Comparison of ENCODE assay signal across 8 cellular contexts in the genomic region with DNA sequence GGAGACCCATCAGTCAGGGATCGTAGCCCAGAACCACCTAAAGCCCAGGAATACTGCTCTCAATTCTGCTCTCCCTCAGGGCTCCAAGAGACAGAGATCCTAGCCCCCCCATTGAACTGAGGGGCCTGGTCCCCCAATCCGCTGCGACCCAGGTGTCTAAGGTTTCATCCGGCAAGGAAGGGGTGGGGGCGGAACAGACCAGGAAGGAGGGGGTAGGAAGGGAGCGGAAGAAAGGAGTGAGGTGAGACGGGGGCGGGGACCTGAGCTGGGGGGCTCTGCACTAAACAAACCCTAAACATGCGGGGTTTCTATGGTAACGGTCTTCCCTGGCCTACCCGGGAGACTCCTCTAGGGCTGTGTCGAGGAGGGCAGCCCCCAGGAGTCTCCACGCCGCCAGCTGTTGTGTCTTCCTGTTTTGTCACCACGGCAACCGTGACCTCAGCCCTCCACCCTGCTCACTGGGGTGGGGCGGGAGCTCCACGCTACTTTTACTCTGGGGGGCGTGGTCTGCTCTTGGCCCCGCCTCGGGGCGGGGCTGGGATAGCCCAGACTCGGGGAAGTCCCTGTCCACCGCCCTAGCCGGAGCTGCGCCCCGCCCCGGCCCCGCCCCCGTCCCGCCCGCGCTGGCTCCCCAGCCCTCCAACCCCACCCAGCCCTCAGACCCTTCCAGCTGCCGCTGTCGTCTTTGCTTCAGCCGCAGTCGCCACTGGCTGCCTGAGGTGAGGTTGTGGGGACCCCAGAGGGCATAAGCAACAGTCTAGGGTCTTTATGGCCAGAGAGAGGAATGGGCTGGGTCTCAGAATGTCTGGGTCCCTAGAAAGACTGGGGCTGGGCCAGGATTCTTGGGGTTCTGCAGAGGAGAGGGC. TPM values are rescaled to one million over a fixed set of nuclear protein-coding genes. Genes with fewer than 3 reads are reported as not detected.
DNase-seq lines count a peak whose midpoint lies in the region; ATAC-seq and TF ChIP-seq lines count a peak whose summit lies in the region.

Gene MYADM (plus strand): TSS at position 659 of the 866 bp plus-strand sequence. CDS start 5,647 bp downstream, outside the sequence.

- TF ChIP-seq POLR2A in gastroesophageal sphincter (IDR thresholded peaks at IDR 0.05) = peak; percentile 87 to 89

- peak; percentile 61 for ATAC-seq in GM21360 (IDR thresholded peaks at IDR 0.05; ENCODE audit: unreplicated experiment)
- ATAC-seq in SK-N-SH treated with all-trans-retinoic acid at 6 μM for 48 hours = peak; percentile 62
- peak; percentile 85 for ATAC-seq in gastroesophageal sphincter

- H2AFZ ChIP-seq in neuron (ENCODE audit: low read depth, low read length) = peak within 1 kb of the TSS; percentile 77

- H3K9me3 ChIP-seq in gastroesophageal sphincter = no peaks in the 10 kb centered on the region
- no peaks in the 10 kb centered on the region for H3K9me3 ChIP-seq in neuron (ENCODE audit: low read length)
- no peaks in the 10 kb centered on the region for H3K9me3 ChIP-seq in stomach smooth muscle (ENCODE audit: control insufficient read depth in 2 of 2, low read length in 2 of 2)

- TF ChIP-seq CTCF in gastroesophageal sphincter (IDR thresholded peaks at IDR 0.05) = no peak

- H3K27ac ChIP-seq in gastroesophageal sphincter (peak within 1 kb of the TSS; percentile 81 to 98 (median 96)), stomach smooth muscle (ENCODE audit: low read length) (peak within 1 kb of the TSS; percentile 99)

- H3K4me3 ChIP-seq in gastroesophageal sphincter (peak within 1 kb of the TSS; percentile 51 to 99), neuron (ENCODE audit: low read length) (peak within 1 kb of the TSS; percentile 77), stomach smooth muscle (ENCODE audit: low read length in 2 of 2) (peak within 1 kb of the TSS; percentile 99 to 100)

- H3K36me3 ChIP-seq in gastroesophageal sphincter = peaks cover 0 to 21% of the 10 kb centered on the region in 2 donors
- H3K36me3 ChIP-seq in neuron (ENCODE audit: insufficient read depth, low read length) = peaks cover 8% of the 10 kb centered on the region
- H3K36me3 ChIP-seq in stomach smooth muscle (ENCODE audit: control insufficient read depth in 2 of 2, insufficient read depth in 2 of 2, low read length in 2 of 2) = peaks cover 3 to 4% of the 10 kb centered on the region in 2 donors

- H3K9ac ChIP-seq in stomach smooth muscle (ENCODE audit: low read length in 2 of 2) = peak within 1 kb of the TSS; percentile 99 to 100

- peaks cover 0 to 56% (median 40%) of the 10 kb centered on the region in 3 donors for H3K4me1 ChIP-seq in gastroesophageal sphincter
- peaks cover 21% of the 10 kb centered on the region for H3K4me1 ChIP-seq in neuron (ENCODE audit: insufficient read depth, low read length)
- peaks cover 32% of the 10 kb centered on the region for H3K4me1 ChIP-seq in stomach smooth muscle (ENCODE audit: control insufficient read depth, insufficient read depth, low read length)

- 2% methylated on average over 14 of the region's 37 CpGs; no CpG with 5 or more reads in 1 of the 2 donors for whole genome bisulfite sequencing in gastroesophageal sphincter (ENCODE audit: low coverage in 1 of 2), 2 donors

- H3K27me3 ChIP-seq in gastroesophageal sphincter (no peaks in the 10 kb centered on the region), neuron (ENCODE audit: insufficient read depth, low read length) (no peaks in the 10 kb centered on the region), stomach smooth muscle (ENCODE audit: control insufficient read depth in 1 of 2, insufficient read depth in 2 of 2, low read length in 2 of 2) (no peaks in the 10 kb centered on the region)

- no peak for TF ChIP-seq EP300 in gastroesophageal sphincter (IDR thresholded peaks at IDR 0.05)

- DNase-seq in COR-L47 (lab: John Stamatoyannopoulos, UW) (peak; percentile 16), HT-29 (ENCODE audit: low spot score) (peak; percentile 100)
- peak; percentile 98 for DNase-seq in activated naive CD4-positive, alpha-beta T cell treated with anti-CD3 and anti-CD28 coated beads, Interleukin-2, amount 50 U/mL, for 16 hours

TF ChIP-seq in SK-N-SH treated with all-trans-retinoic acid at 6 μM for 48 hours, 23 proteins besides CTCF, POLR2A, EP300 and RAD21:
- no peak for TF ChIP-seq ZNF565 (CRISPR knock-in tag; conservative IDR thresholded peaks at IDR 0.05; ENCODE audit: low read depth)
- TF ChIP-seq PPARA (CRISPR knock-in tag; IDR thresholded peaks at IDR 0.05; ENCODE audit: borderline replicate concordance) = no peak
- TF ChIP-seq, protein P1, sequence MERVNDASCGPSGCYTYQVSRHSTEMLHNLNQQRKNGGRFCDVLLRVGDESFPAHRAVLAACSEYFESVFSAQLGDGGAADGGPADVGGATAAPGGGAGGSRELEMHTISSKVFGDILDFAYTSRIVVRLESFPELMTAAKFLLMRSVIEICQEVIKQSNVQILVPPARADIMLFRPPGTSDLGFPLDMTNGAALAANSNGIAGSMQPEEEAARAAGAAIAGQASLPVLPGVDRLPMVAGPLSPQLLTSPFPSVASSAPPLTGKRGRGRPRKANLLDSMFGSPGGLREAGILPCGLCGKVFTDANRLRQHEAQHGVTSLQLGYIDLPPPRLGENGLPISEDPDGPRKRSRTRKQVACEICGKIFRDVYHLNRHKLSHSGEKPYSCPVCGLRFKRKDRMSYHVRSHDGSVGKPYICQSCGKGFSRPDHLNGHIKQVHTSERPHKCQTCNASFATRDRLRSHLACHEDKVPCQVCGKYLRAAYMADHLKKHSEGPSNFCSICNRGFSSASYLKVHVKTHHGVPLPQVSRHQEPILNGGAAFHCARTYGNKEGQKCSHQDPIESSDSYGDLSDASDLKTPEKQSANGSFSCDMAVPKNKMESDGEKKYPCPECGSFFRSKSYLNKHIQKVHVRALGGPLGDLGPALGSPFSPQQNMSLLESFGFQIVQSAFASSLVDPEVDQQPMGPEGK (CRISPR knock-in tag; IDR thresholded peaks at IDR 0.05; ENCODE audit: borderline replicate concordance) = peak; percentile 96; the same call in 1 of the 2 replicates
- no peak for TF ChIP-seq BACH2 (CRISPR knock-in tag; IDR thresholded peaks at IDR 0.05; ENCODE audit: borderline replicate concordance)

RNA-seq across cellular contexts. Expression of gene MYADM, which starts in this region (rescaled TPM):
- 103 and 139 TPM in 2 replicates for total RNA-seq in HT-29 (2014; rRNA removed; shearing (Covaris generic))
- total RNA-seq in gastroesophageal sphincter = 100 to 1,000 TPM; 103 to 355 (median 140) TPM

Comparison
In these comparisons a context has a peak if more than half of its experiments do, and no peak if none do; other contexts are left out.
1. Peak in every context shown above with its lines: DNase-seq, ATAC-seq, H3K4me3 ChIP-seq and H3K27ac ChIP-seq.
2. DNase-seq: peak in every context shown above with its lines; median percentile 100 in HT-29; 98 in activated naive CD4-positive, alpha-beta T cell treated with anti-CD3 and anti-CD28 coated beads, Interleukin-2, amount 50 U/mL, for 16 hours; 16 in COR-L47.